In genomic region chr11:80282643-80283042, GRCh38 we compare ENCODE assay signal across 1 cellular context.
TF ChIP-seq lines count a peak whose summit lies in the region.

No MANE protein-coding gene starts in this region.

TF ChIP-seq in H1, 55 proteins besides CTCF, POLR2A, EP300 and RAD21 (continued from another document):
- no peak for TF ChIP-seq NANOG (IDR thresholded peaks at IDR 0.05; ENCODE audit: insufficient read depth, low read depth, low read length, poor library complexity, severe bottlenecking)
- TF ChIP-seq SIRT6 (IDR thresholded peaks at IDR 0.05; ENCODE audit: low read length) = no peak
- TF ChIP-seq SIX5 (IDR thresholded peaks at IDR 0.05; ENCODE audit: low read depth, low read length) = no peak
- no peak for TF ChIP-seq MAX (IDR thresholded peaks at IDR 0.05)
- no peak for TF ChIP-seq BACH1 (IDR thresholded peaks at IDR 0.05; ENCODE audit: low read length)
- no peak for TF ChIP-seq POU5F1 (IDR thresholded peaks at IDR 0.05; ENCODE audit: low read depth, low read length)
- no peak for TF ChIP-seq ASH2L (IDR thresholded peaks at IDR 0.05; ENCODE audit: low read length)
- no peak for TF ChIP-seq BCL11A (IDR thresholded peaks at IDR 0.05; ENCODE audit: low read depth in 2 of 2, low read length in 2 of 2)
- no peak for TF ChIP-seq JUND (IDR thresholded peaks at IDR 0.05; ENCODE audit: low read length)
- TF ChIP-seq ZNF274 (IDR thresholded peaks at IDR 0.05; ENCODE audit: borderline replicate concordance, extremely low read depth, low read length) = no peak
- TF ChIP-seq MAFK (IDR thresholded peaks at IDR 0.05; ENCODE audit: low read depth, low read length) = no peak
- no peak for TF ChIP-seq RBBP5 (IDR thresholded peaks at IDR 0.05; ENCODE audit: borderline replicate concordance, low read depth, low read length)
- TF ChIP-seq CHD1 (IDR thresholded peaks at IDR 0.05; ENCODE audit: low read depth, low read length) = no peak
